ENCODE assay signal across 1 cellular context in genomic region chr10:50605280-50606270, GRCh38.
A peak's percentile ranks its signal among the peaks of the same experiment; 100 is the strongest.
TF ChIP-seq lines count a peak whose summit lies in the region.

No MANE protein-coding gene starts in this region.

TF ChIP-seq in IMR-90, 13 proteins besides CTCF, POLR2A, EP300 and RAD21 (continued from another document):
- peak; percentile 35 for TF ChIP-seq RCOR1 (IDR thresholded peaks at IDR 0.05; ENCODE audit: insufficient replicate concordance, low read length)
- TF ChIP-seq BHLHE40 (IDR thresholded peaks at IDR 0.05; ENCODE audit: low read depth, low read length), result peak; percentile 48; the same call in 1 of the 2 replicates
- TF ChIP-seq CEBPB (IDR thresholded peaks at IDR 0.05; ENCODE audit: low read depth, low read length), result peak; percentile 98
- TF ChIP-seq USF2 (IDR thresholded peaks at IDR 0.05; ENCODE audit: low read depth, low read length), result no peak
- no peak for TF ChIP-seq RFX5 (IDR thresholded peaks at IDR 0.05; ENCODE audit: low read depth, low read length)
- TF ChIP-seq ELK1 (IDR thresholded peaks at IDR 0.05; ENCODE audit: borderline replicate concordance, low read depth, low read length), result no peak
